ENCODE assay signal across 24 cellular contexts in genomic region chr6:7067305-7067704, GRCh38. TPM values are rescaled to one million over a fixed set of nuclear protein-coding genes. Genes with fewer than 3 reads are reported as not detected.
DNase-seq lines count a peak whose midpoint lies in the region; ATAC-seq, FAIRE-seq and TF ChIP-seq lines count a peak whose summit lies in the region.
"Had no signal": no experiment of that assay in that cellular context is flagged by ENCODE, and none has a peak within 500 bp of the region (broad histone marks: within the 10 kb centered on the region; RNA-seq: fewer than 3 reads in every experiment).

No MANE protein-coding gene starts in this region.

- FAIRE-seq in HepG2 (lab: Jason Lieb, UNC) = no peak
- FAIRE-seq: A204.1, D721Med, GM12891, GM18507 had no signal

- no peak overlapping the region for H3K4ac ChIP-seq in mesendoderm (ENCODE audit: low read depth, low read length)

- no peak overlapping the region for H3K9ac ChIP-seq in liver (ENCODE audit: low read depth in 1 of 2, low read length in 2 of 2)
- no peak overlapping the region for H3K9ac ChIP-seq in HepG2 (ENCODE audit: insufficient read depth, low read depth, low read length)
- H3K9ac ChIP-seq in mesendoderm (ENCODE audit: low read length) = no peak overlapping the region
- H3K9ac ChIP-seq: BLaER1 had no signal

- no peak overlapping the region for H2BK5ac ChIP-seq in mesendoderm (ENCODE audit: low read length)

- in situ Hi-C loops in HepG2 (cut with HindIII; ENCODE audit: extremely low pct_ligation_motif_present, low pct_unique_long_range_greater_than_20kb) = no loop called here

- CTCF ChIA-PET in HepG2 (lab: Yijun Ruan, JAX; ENCODE audit: low intra/inter-chr PET ratio, low total read pairs) = no interaction called here

- H3K4me3 Mint-ChIP-seq in T-helper 17 cell = no peak overlapping the region
- H3K4me3 Mint-ChIP-seq: B cell; CD14-positive monocyte; CD4-positive, alpha-beta T cell; CD8-positive, alpha-beta memory T cell had no signal

- peak overlapping the region; percentile 22 for H3K18ac ChIP-seq in mesendoderm (ENCODE audit: low read length)

- peaks cover 6% of the 10 kb centered on the region for H3K27me3 Mint-ChIP-seq in T-helper 17 cell
- H3K27me3 Mint-ChIP-seq: B cell; CD4-positive, alpha-beta T cell; CD8-positive, alpha-beta memory T cell had no signal

- no TSS peak for BruUV-seq in HepG2 (replicated peaks; lab: Mats Ljungman, UMichigan)

- H3K23ac ChIP-seq in mesendoderm (ENCODE audit: low read length) = no peak overlapping the region

- TF ChIP-seq CTCF in liver (IDR thresholded peaks at IDR 0.05; ENCODE audit: low read depth, low read length, missing input control) (no peak), HepG2 (CRISPR knock-in tag; IDR thresholded peaks at IDR 0.05) (no peak), thyroid gland (IDR thresholded peaks at IDR 0.05) (no peak)

- ATAC-seq in HepG2 (no peak), left lobe of liver (peak; percentile 12), T-helper 17 cell (no peak), HG03045 (IDR thresholded peaks at IDR 0.05; ENCODE audit: unreplicated experiment) (no peak)

- no peak overlapping the region for H4K8ac ChIP-seq in mesendoderm (ENCODE audit: low read depth, low read length)

- peak in 1 of 2 donors; percentile 31 for TF ChIP-seq RAD21 in liver (IDR thresholded peaks at IDR 0.05)
- no peak for TF ChIP-seq RAD21 in HepG2 (CRISPR knock-in tag; IDR thresholded peaks at IDR 0.05)

- 60% methylated on average over 3 of the region's 3 CpGs for whole genome bisulfite sequencing in liver
- 39% methylated on average over 3 of the region's 3 CpGs for whole genome bisulfite sequencing in HepG2 (ENCODE audit: low lambda C conversion rate)
- no CpG with 5 or more reads among the region's 3 CpGs for WGBS in mesendoderm (ENCODE audit: extremely low coverage, insufficient coverage, low lambda C conversion rate)
- WGBS in thyroid gland, 2 donors = 73 to 77% methylated on average over 3 of the region's 3 CpGs

- H3K36me3 Mint-ChIP-seq in T-helper 17 cell (ENCODE audit: low read depth) = no peaks in the 10 kb centered on the region
- H3K36me3 Mint-ChIP-seq: CD8-positive, alpha-beta memory T cell had no signal

- TF ChIP-seq EP300 in HepG2 (IDR thresholded peaks at IDR 0.05; ENCODE audit: low read depth in 2 of 2, low read length in 2 of 2) (no peak), HepG2 (CRISPR knock-in tag; IDR thresholded peaks at IDR 0.05; ENCODE audit: borderline replicate concordance) (no peak)

- intact Hi-C loops in HepG2 (cut with micrococcal nuclease; ENCODE audit: unreplicated experiment) (no loop called here), thyroid gland (cut with DNase I) (no loop called here)

- H3K27ac Mint-ChIP-seq in T-helper 17 cell = no peak overlapping the region
- H3K27ac Mint-ChIP-seq: B cell; CD14-positive monocyte; CD4-positive, alpha-beta T cell; CD8-positive, alpha-beta memory T cell had no signal

- DNase-seq in HepG2 (ENCODE audit: low spot score) = no peak
- no peak for DNase-seq in left lobe of liver (ENCODE audit: low spot score)
- DNase-seq in mesendoderm = no peak
- DNase-seq in thyroid gland = no peak
- no peak for DNase-seq in T-helper 17 cell
- DNase-seq in DMS79 (lab: John Stamatoyannopoulos, UW) = no peak
- DNase-seq: CD4-positive, alpha-beta T cell; CD8-positive, alpha-beta memory T cell; DMS 273 treated with DMSO at 0.1 percent for 48 hours; DMS79 treated with DMSO at 0.1 percent for 48 hours; GF-D8; GOT3; H7; HCEC 1CT had no signal

- H3K4me2 ChIP-seq in HepG2 (ENCODE audit: low read depth, low read length) = no peak overlapping the region
- H3K4me2 ChIP-seq in mesendoderm (ENCODE audit: low read length) = no peak overlapping the region
- H3K4me2 ChIP-seq: BLaER1 had no signal

- TF ChIP-seq POLR2A in HepG2 (IDR thresholded peaks at IDR 0.05; ENCODE audit: insufficient read depth in 1 of 2, low read depth in 2 of 2, low read length in 2 of 2) = no peak
- TF ChIP-seq POLR2A in thyroid gland (IDR thresholded peaks at IDR 0.05) = no peak

- POLR2A ChIA-PET in HepG2 (lab: Yijun Ruan, JAX) = interaction anchor here (0.7 kb wide), 1 partner anchor 138 kb away, joined by 5 read pairs; no protein-coding TSS in a partner anchor

- no peak overlapping the region for H2BK15ac ChIP-seq in mesendoderm (replicated peaks; ENCODE audit: low read depth)

- no peak overlapping the region for H4K5ac ChIP-seq in mesendoderm (ENCODE audit: low read length)

- H3K36me3 ChIP-seq in liver (ENCODE audit: control insufficient read depth in 4 of 4, insufficient read depth in 3 of 4, low read depth in 1 of 4, low read length in 3 of 4) = no peaks in the 10 kb centered on the region
- H3K36me3 ChIP-seq in HepG2 (replicated peaks in 1 of 2; ENCODE audit: control insufficient read depth in 1 of 2, insufficient read depth in 2 of 2, low read length in 2 of 2) = no peaks in the 10 kb centered on the region
- no peaks in the 10 kb centered on the region for H3K36me3 ChIP-seq in mesendoderm (ENCODE audit: control insufficient read depth, insufficient read depth, low read length)
- H3K36me3 ChIP-seq in thyroid gland = no peaks in the 10 kb centered on the region
- H3K36me3 ChIP-seq: BLaER1 had no signal

- no peak overlapping the region for H2BK120ac ChIP-seq in mesendoderm (ENCODE audit: low read depth, low read length)

- H4K20me1 ChIP-seq in HepG2 (ENCODE audit: insufficient read depth, low read length) = no peaks in the 10 kb centered on the region
- H4K20me1 ChIP-seq: BLaER1 had no signal

- H3K56ac ChIP-seq in mesendoderm (ENCODE audit: low read length) = no peak overlapping the region

- H3K4me1 Mint-ChIP-seq in T-helper 17 cell = no peaks in the 10 kb centered on the region
- H3K4me1 Mint-ChIP-seq: B cell; CD8-positive, alpha-beta memory T cell had no signal

- H3K9me3 ChIP-seq in liver (ENCODE audit: control insufficient read depth in 4 of 4, low read length in 3 of 4) (no peaks in the 10 kb centered on the region), HepG2 (ENCODE audit: low read length) (no peaks in the 10 kb centered on the region), thyroid gland (no peaks in the 10 kb centered on the region), T-helper 17 cell (ENCODE audit: control insufficient read depth, low read length, poor library complexity, severe bottlenecking) (no peaks in the 10 kb centered on the region)
- H3K9me3 ChIP-seq: BLaER1 had no signal

- no peak overlapping the region for H3K4me3 ChIP-seq in liver (ENCODE audit: low read depth in 1 of 3, low read length in 3 of 3)
- H3K4me3 ChIP-seq in HepG2 (replicated peaks in 1 of 3; ENCODE audit: insufficient read depth in 1 of 3, low read depth in 2 of 3, low read length in 3 of 3) = no peak overlapping the region
- no peak overlapping the region for H3K4me3 ChIP-seq in mesendoderm (ENCODE audit: low read length)
- H3K4me3 ChIP-seq in thyroid gland (replicated peaks in 1 of 3) = no peak overlapping the region
- H3K4me3 ChIP-seq: BLaER1 had no signal

- H2AFZ ChIP-seq in HepG2 (ENCODE audit: low read length) = no peak overlapping the region

- H3K27me3 ChIP-seq in liver (ENCODE audit: control insufficient read depth in 4 of 4, insufficient read depth in 4 of 4, low read length in 3 of 4) (no peaks in the 10 kb centered on the region), HepG2 (ENCODE audit: control insufficient read depth in 1 of 2, insufficient read depth in 2 of 2, low read length in 2 of 2) (no peaks in the 10 kb centered on the region), mesendoderm (ENCODE audit: insufficient read depth, low read length, poor library complexity) (no peaks in the 10 kb centered on the region), thyroid gland (no peaks in the 10 kb centered on the region)
- H3K27me3 ChIP-seq: BLaER1 had no signal

- H3K79me2 ChIP-seq in HepG2 (ENCODE audit: insufficient read depth, low read length) (no peaks in the 10 kb centered on the region), mesendoderm (ENCODE audit: control insufficient read depth, insufficient read depth, low read length) (no peaks in the 10 kb centered on the region)

- H2AK5ac ChIP-seq in mesendoderm (ENCODE audit: low read length) = no peak overlapping the region

- H3K4me1 ChIP-seq in liver (ENCODE audit: control insufficient read depth in 4 of 4, insufficient read depth in 4 of 4, low read length in 3 of 4) (peaks cover 0 to 3% (median 0%) of the 10 kb centered on the region in 4 donors), HepG2 (ENCODE audit: insufficient read depth, low read length) (no peaks in the 10 kb centered on the region), mesendoderm (ENCODE audit: control insufficient read depth, low read depth, low read length) (no peaks in the 10 kb centered on the region), thyroid gland (peaks cover 0 to 4% of the 10 kb centered on the region in 2 donors)
- H3K4me1 ChIP-seq: BLaER1 had no signal

- H3K79me1 ChIP-seq in mesendoderm (ENCODE audit: low read length) = no peaks in the 10 kb centered on the region

- H3K27ac ChIP-seq in liver (ENCODE audit: low read depth in 1 of 2, low read length in 2 of 2) (peak overlapping the region in 1 of 2 donors; percentile 50), HepG2 (ENCODE audit: extremely low read length, insufficient read depth, low read length) (no peak overlapping the region), mesendoderm (ENCODE audit: low read depth, low read length) (no peak overlapping the region), thyroid gland (peak overlapping the region; percentile 31 to 63 (median 61))
- H3K27ac ChIP-seq: 22Rv1, BLaER1 had no signal

RNA-seq across cellular contexts. Expression of gene RREB1, which starts 40.5 kb away (rescaled TPM):
- total RNA-seq in liver (10 to 100 TPM; 22.8 to 28.9 TPM), HepG2 (2016; rRNA removed; fragmentation: Illumina TruSeq; extraction: Trizol) (23.2 and 23.4 TPM in 2 replicates), left lobe of liver (43.3 TPM), thyroid gland (10 to 100 TPM; 48.0 to 91.3 (median 57.1) TPM), T-helper 17 cell (10 to 100 TPM; 34.7 to 48.1 TPM)
- polyA plus RNA-seq in liver (10 to 100 TPM; 10.1 to 11.8 TPM), HepG2 (2011; rRNA removed) (6.1 and 6.2 TPM in 2 replicates)
- 62.4 and 75.9 TPM in 2 replicates for total RNA-seq in HepG2 (2016; cell fraction: cytosol; rRNA removed; fragmentation: Illumina TruSeq; extraction: Trizol; ENCODE audit: low read depth)
- 21.2 and 23.3 TPM in 2 replicates for total RNA-seq in HepG2 (2016; cell fraction: insoluble cytoplasmic fraction; rRNA removed; fragmentation: Illumina TruSeq; extraction: Trizol)
- 33.9 and 40.6 TPM in 2 replicates for total RNA-seq in HepG2 (2016; cell fraction: membrane; rRNA removed; fragmentation: Illumina TruSeq; extraction: Trizol)
- total RNA-seq in HepG2 (2016; cell fraction: nucleus; rRNA removed; fragmentation: Illumina TruSeq; extraction: Trizol) = 50.2 and 60.1 TPM in 2 replicates
- 3.7 and 4.4 TPM in 2 replicates for polyA plus RNA-seq in HepG2 (2011; cell fraction: cytosol; rRNA removed)
- 24.2 and 27.1 TPM in 2 replicates for polyA plus RNA-seq in HepG2 (2011; cell fraction: nucleus; rRNA removed)
- polyA plus RNA-seq in HepG2 (2012) = 19.5 and 19.9 TPM in 2 replicates
- polyA plus RNA-seq in HepG2 (2016; cell fraction: cytosol; fragmentation: Illumina TruSeq; extraction: Trizol; ENCODE audit: low read depth) = 0.71 and 1.1 TPM in 2 replicates
- 12.3 and 15.5 TPM in 2 replicates for polyA plus RNA-seq in HepG2 (2016; cell fraction: insoluble cytoplasmic fraction; fragmentation: Illumina TruSeq; extraction: Trizol; ENCODE audit: low read depth)
- polyA plus RNA-seq in HepG2 (2016; cell fraction: membrane; fragmentation: Illumina TruSeq; extraction: Trizol; ENCODE audit: low read depth) = 1.6 and 2.2 TPM in 2 replicates
- 45.7 and 47.4 TPM in 2 replicates for polyA plus RNA-seq in HepG2 (2016; cell fraction: nucleus; fragmentation: Illumina TruSeq; extraction: Trizol; ENCODE audit: insufficient read depth, low read depth)
- polyA minus RNA-seq in HepG2 (2011; rRNA and poly(A)+ RNA removed; ENCODE audit: low replicate concordance) = 33.6 and 65.0 TPM in 2 replicates
- polyA minus RNA-seq in HepG2 (2011; cell fraction: cytosol; rRNA and poly(A)+ RNA removed) = 27.1 and 37.4 TPM in 2 replicates
- 65.6 and 67.6 TPM in 2 replicates for polyA minus RNA-seq in HepG2 (2011; cell fraction: nucleus; rRNA and poly(A)+ RNA removed)
- polyA plus RNA-seq in mesendoderm (2013, experiment 1 of 2) = 12.6 TPM
- polyA plus RNA-seq in mesendoderm (2013, experiment 2 of 2) = 12.0 TPM

Comparison
In these comparisons a context has a peak if more than half of its experiments do, and no peak if none do; other contexts are left out.
1. H3K27ac ChIP-seq: peak in thyroid gland (3 of 3); none in HepG2 (single experiment) and mesendoderm (single experiment).